ENCODE assay signal across 38 cellular contexts in genomic region chr5:51375084-51375483, GRCh38. TPM values are rescaled to one million over a fixed set of nuclear protein-coding genes. Genes with fewer than 3 reads are reported as not detected.
"Had no signal": no experiment of that assay in that cellular context is flagged by ENCODE, and none has a peak within 500 bp of the region (broad histone marks: within the 10 kb centered on the region; RNA-seq: fewer than 3 reads in every experiment).

No MANE protein-coding gene starts in this region.

- H3K27ac ChIP-seq: adrenal gland, body of pancreas, colonic mucosa, epithelial cell of prostate, esophagus squamous epithelium, WERI-Rb-1 had no signal

- H3K36me3 Mint-ChIP-seq: activated naive CD4-positive, alpha-beta T cell treated with anti-CD3 and anti-CD28 coated beads, Interleukin-2, amount 50 U/mL, for 24 hours had no signal

- ATAC-seq: activated CD4-positive, CD25-positive, alpha-beta regulatory T cell treated with anti-CD3 and anti-CD28 coated beads, Interleukin-2, amount 50 U/mL, for 24 hours; activated CD8-positive, alpha-beta T cell treated with anti-CD3 and anti-CD28 coated beads for 36 hours; activated naive CD8-positive, alpha-beta T cell treated with anti-CD3 and anti-CD28 coated beads, Interleukin-2, amount 50 U/mL, for 24 hours; activated T-cell treated with anti-CD3 and anti-CD28 coated beads, Interleukin-2, amount 50 U/mL, for 4 hours; activated T-helper 17 cell treated with anti-CD3 and anti-CD28 coated beads, Interleukin-2, amount 50 U/mL, for 72 hours; body of pancreas; gastroesophageal sphincter; T-helper 17 cell had no signal

- H3K9me3 ChIP-seq: adrenal gland, body of pancreas, colonic mucosa, esophagus squamous epithelium, gastroesophageal sphincter had no signal

- H3K4me3 Mint-ChIP-seq: activated B cell treated with CpG ODN at 0.5 μM for 24 hours; activated CD8-positive, alpha-beta T cell treated with anti-CD3 and anti-CD28 coated beads for 36 hours; activated naive CD4-positive, alpha-beta T cell treated with anti-CD3 and anti-CD28 coated beads for 36 hours; activated naive CD4-positive, alpha-beta T cell treated with anti-CD3 and anti-CD28 coated beads, Interleukin-2, amount 50 U/mL, for 24 hours; activated naive CD8-positive, alpha-beta T cell treated with anti-CD3 and anti-CD28 coated beads for 36 hours; activated naive CD8-positive, alpha-beta T cell treated with anti-CD3 and anti-CD28 coated beads, Interleukin-2, amount 50 U/mL, for 24 hours; activated T-cell treated with anti-CD3 and anti-CD28 coated beads, Interleukin-2, amount 50 U/mL, for 4 hours; activated T-helper 17 cell treated with anti-CD3 and anti-CD28 coated beads, Interleukin-2, amount 50 U/mL, for 72 hours; T-helper 17 cell; T-helper 2 cell treated with Interferon-gamma antibody and Interleukin-4, amounts not matched to agents 5 μg/mL and 100 μg/mL, for 36 hours had no signal

- H3K9me3 Mint-ChIP-seq: activated naive CD4-positive, alpha-beta T cell treated with anti-CD3 and anti-CD28 coated beads for 36 hours; activated naive CD4-positive, alpha-beta T cell treated with anti-CD3 and anti-CD28 coated beads, Interleukin-2, amount 50 U/mL, for 24 hours; activated T-cell treated with anti-CD3 and anti-CD28 coated beads, Interleukin-2, amount 50 U/mL, for 4 hours; activated T-helper 17 cell treated with anti-CD3 and anti-CD28 coated beads, Interleukin-2, amount 50 U/mL, for 72 hours; T-helper 2 cell treated with Interferon-gamma antibody and Interleukin-4, amounts not matched to agents 5 μg/mL and 100 μg/mL, for 36 hours had no signal

- H3K4me1 ChIP-seq: colonic mucosa had no signal

- H3K27ac Mint-ChIP-seq: activated B cell treated with CpG ODN at 0.5 μM for 24 hours; activated CD8-positive, alpha-beta T cell treated with anti-CD3 and anti-CD28 coated beads for 36 hours; activated naive CD4-positive, alpha-beta T cell treated with anti-CD3 and anti-CD28 coated beads for 36 hours; activated naive CD4-positive, alpha-beta T cell treated with anti-CD3 and anti-CD28 coated beads, Interleukin-2, amount 50 U/mL, for 24 hours; activated naive CD8-positive, alpha-beta T cell treated with anti-CD3 and anti-CD28 coated beads for 36 hours; activated naive CD8-positive, alpha-beta T cell treated with anti-CD3 and anti-CD28 coated beads, Interleukin-2, amount 50 U/mL, for 24 hours; activated T-helper 17 cell treated with anti-CD3 and anti-CD28 coated beads, Interleukin-2, amount 50 U/mL, for 72 hours; T-helper 17 cell; T-helper 2 cell treated with Interferon-gamma antibody and Interleukin-4, amounts not matched to agents 5 μg/mL and 100 μg/mL, for 36 hours had no signal

- H3K4me1 Mint-ChIP-seq: activated B cell treated with CpG ODN at 0.5 μM for 24 hours; activated naive CD4-positive, alpha-beta T cell treated with anti-CD3 and anti-CD28 coated beads, Interleukin-2, amount 50 U/mL, for 24 hours; activated T-helper 17 cell treated with anti-CD3 and anti-CD28 coated beads, Interleukin-2, amount 50 U/mL, for 72 hours had no signal

- H3K4me3 ChIP-seq: adrenal gland, body of pancreas, colonic mucosa, esophagus squamous epithelium, gastroesophageal sphincter had no signal

- H3K36me3 ChIP-seq: adrenal gland, colonic mucosa, esophagus squamous epithelium, gastroesophageal sphincter, WERI-Rb-1 had no signal

- FAIRE-seq: endometrium, endothelial cell of umbilical vein had no signal

- DNase-seq: activated B cell treated with CpG ODN at 0.5 μM for 24 hours; activated CD4-positive, alpha-beta T cell treated with anti-CD3 and anti-CD28 coated beads for 48 hours; activated CD4-positive, alpha-beta T cell treated with anti-CD3 and anti-CD28 coated beads, Interleukin-2, amount 50 U/mL, for 1 hour; activated CD4-positive, alpha-beta T cell treated with anti-CD3 and anti-CD28 coated beads, Interleukin-2, amount 50 U/mL, for 48 hours; activated CD8-positive, alpha-beta memory T cell treated with anti-CD3 and anti-CD28 coated beads for 24 hours; activated CD8-positive, alpha-beta T cell treated with anti-CD3 and anti-CD28 coated beads for 36 hours; activated effector memory CD4-positive, alpha-beta T cell treated with anti-CD3 and anti-CD28 coated beads, Interleukin-2, amount 50 U/mL, for 16 hours; activated naive CD4-positive, alpha-beta T cell treated with anti-CD3 and anti-CD28 coated beads for 36 hours; activated naive CD8-positive, alpha-beta T cell treated with anti-CD3 and anti-CD28 coated beads for 36 hours; activated naive CD8-positive, alpha-beta T cell treated with anti-CD3 and anti-CD28 coated beads, Interleukin-2, amount 50 U/mL, for 24 hours; activated T-cell treated with anti-CD3 and anti-CD28 coated beads, Interleukin-2, amount 50 U/mL, for 4 hours; adrenal gland; amygdala; aorta; body of pancreas; caudate nucleus; cerebellar nuclear complex; colonic mucosa; effector CD8-positive, alpha-beta T cell; esophagus squamous epithelium; foreskin melanocyte; head of caudate nucleus; T-helper 1 cell; T-helper 17 cell; T1000; WERI-Rb-1 had no signal

RNA-seq across cellular contexts. Expression of gene ISL1, which starts 8.2 kb away (rescaled TPM):
- total RNA-seq: activated B cell treated with CpG ODN at 0.5 μM for 24 hours; activated CD8-positive, alpha-beta T cell treated with anti-CD3 and anti-CD28 coated beads for 36 hours; activated naive CD4-positive, alpha-beta T cell treated with anti-CD3 and anti-CD28 coated beads for 36 hours; activated naive CD8-positive, alpha-beta T cell treated with anti-CD3 and anti-CD28 coated beads for 36 hours; activated T-cell treated with anti-CD3 and anti-CD28 coated beads, Interleukin-2, amount 50 U/mL, for 4 hours; activated T-helper 17 cell treated with anti-CD3 and anti-CD28 coated beads, Interleukin-2, amount 50 U/mL, for 72 hours; dermis microvascular lymphatic vessel endothelial cell; fibroblast of lung; fibroblast of villous mesenchyme; glomerular endothelial cell; T-helper 17 cell had no signal
- polyA plus RNA-seq: aorta had no signal
